Comparison of ENCODE assay signal across 20 cellular contexts in genomic region chr2:7355781-7356180, GRCh38.
"Had no signal": no experiment of that assay in that cellular context is flagged by ENCODE, and none has a peak within 500 bp of the region (broad histone marks: within the 10 kb centered on the region; RNA-seq: fewer than 3 reads in every experiment).

No MANE protein-coding gene starts in this region.

- DNase-seq: IMR-90; Karpas-422; KG1; MG63; NCI-H1092; NCI-H1105 treated with DMSO at 0.1 percent for 48 hours; NCI-H1417 treated with DMSO at 0.1 percent for 48 hours; NCI-H146; NCI-H1694 treated with DMSO at 0.1 percent for 48 hours; NCI-H1930; NCI-H2081; NCI-H2107; NCI-H2227 treated with DMSO at 0.1 percent for 48 hours; NCI-H524; NCI-H526 treated with DMSO at 0.1 percent for 48 hours; NCI-H748 treated with DMSO at 0.1 percent for 48 hours; NK-92 treated with Interleukin-12 subunit alpha and Interleukin-12 subunit beta, amount 100 ng/mL, for 24 hours; PC-3; SHP77; SK-N-SH had no signal
